In genomic region chr1:23576338-23577055, GRCh38 we compare ENCODE assay signal across 11 cellular contexts. TPM values are rescaled to one million over a fixed set of nuclear protein-coding genes. Genes with fewer than 3 reads are reported as not detected.
DNase-seq lines count a peak whose midpoint lies in the region; ATAC-seq and TF ChIP-seq lines count a peak whose summit lies in the region.
"Had no signal": no experiment of that assay in that cellular context is flagged by ENCODE, and none has a peak within 500 bp of the region (broad histone marks: within the 10 kb centered on the region; RNA-seq: fewer than 3 reads in every experiment).

No MANE protein-coding gene starts in this region.

- H3K4me3 ChIP-seq in cardiac muscle cell = peak overlapping the region; percentile 17
- peak overlapping the region; percentile 0 for H3K4me3 ChIP-seq in astrocyte of the spinal cord (ENCODE audit: low read depth, low read length)
- H3K4me3 ChIP-seq in muscle layer of duodenum (ENCODE audit: low read depth in 1 of 2, low read length in 2 of 2) = peak overlapping the region in 1 of 2 donors; percentile 4
- peak overlapping the region in 1 of 2 donors; percentile 85 for H3K4me3 ChIP-seq in aorta (ENCODE audit: low read length in 2 of 2)

- H3K36me3 ChIP-seq in cardiac muscle cell = no peaks in the 10 kb centered on the region
- H3K36me3 ChIP-seq in muscle layer of duodenum (ENCODE audit: control insufficient read depth in 1 of 2, insufficient read depth in 2 of 2, low read length in 2 of 2) = no peaks in the 10 kb centered on the region
- H3K36me3 ChIP-seq in aorta (ENCODE audit: control insufficient read depth in 1 of 2, insufficient read depth in 2 of 2, low read length in 1 of 2) = no peaks in the 10 kb centered on the region

- in situ Hi-C loops in astrocyte of the spinal cord (cut with HindIII; ENCODE audit: low sequenced_read_pairs) = no loop called here

- H3K4me1 ChIP-seq in cardiac muscle cell (ENCODE audit: low read depth) = peaks cover 49% of the 10 kb centered on the region
- H3K4me1 ChIP-seq in muscle layer of duodenum (ENCODE audit: control insufficient read depth in 1 of 2, insufficient read depth in 2 of 2, low read length in 2 of 2) = peaks cover 16 to 33% of the 10 kb centered on the region in 2 donors
- peaks cover 2 to 15% of the 10 kb centered on the region in 2 donors for H3K4me1 ChIP-seq in aorta (ENCODE audit: control insufficient read depth in 1 of 2, insufficient read depth in 2 of 2, low read length in 2 of 2)

- TF ChIP-seq CTCF in cardiac muscle cell (IDR thresholded peaks at IDR 0.05; ENCODE audit: low read depth, low read length) (no peak), astrocyte of the spinal cord (IDR thresholded peaks at IDR 0.05; ENCODE audit: low read depth, low read length) (no peak)

- DNase-seq in cardiac muscle cell (ENCODE audit: low read depth in 1 of 2, low spot score in 1 of 2) (no peak), left cardiac atrium (no peak), astrocyte of the spinal cord (ENCODE audit: low read depth, low spot score) (peak; percentile 26), aorta (no peak), NCI-H2196 treated with DMSO at 0.1 percent for 48 hours (lab: John Stamatoyannopoulos, UW; ENCODE audit: unreplicated experiment) (no peak), GM03348 (ENCODE audit: low spot score) (no peak), NCI-H1930 (lab: John Stamatoyannopoulos, UW) (no peak)
- DNase-seq: DMS79, erythroblast, KG1 had no signal

- H3K9me3 ChIP-seq in cardiac muscle cell (ENCODE audit: low read depth) (no peaks in the 10 kb centered on the region), muscle layer of duodenum (ENCODE audit: control insufficient read depth in 1 of 2, low read length in 2 of 2) (no peaks in the 10 kb centered on the region), aorta (ENCODE audit: control insufficient read depth, low read length) (no peaks in the 10 kb centered on the region)

- no peaks in the 10 kb centered on the region for H3K27me3 ChIP-seq in cardiac muscle cell
- no peaks in the 10 kb centered on the region for H3K27me3 ChIP-seq in muscle layer of duodenum (ENCODE audit: low read depth, low read length)
- no peaks in the 10 kb centered on the region for H3K27me3 ChIP-seq in aorta (ENCODE audit: control insufficient read depth in 1 of 2, insufficient read depth in 2 of 2, low read length in 1 of 2)

- intact Hi-C loops in left cardiac atrium (cut with DNase I) (loop anchor here in 1 of 2 donors (5.0 kb wide), 1 partner anchor 41 kb away; no protein-coding TSS in a partner anchor), aorta (cut with DNase I) (loop anchor here (1.0 to 5.0 kb wide), 3 partner anchors 14 to 56 kb away; partner anchors contain the start of gene ID3 (in 1 of the 2))

- no peak for ATAC-seq in left cardiac atrium
- peak; percentile 9 for ATAC-seq in aorta (ENCODE audit: low FRiP score)

- H3K27ac ChIP-seq in cardiac muscle cell (peak overlapping the region; percentile 98), muscle layer of duodenum (ENCODE audit: low read length) (peak overlapping the region; percentile 79), aorta (ENCODE audit: low read depth in 1 of 2, low read length in 2 of 2) (peak overlapping the region; percentile 95 to 100)

- 11 to 14% methylated on average over 7 of the region's 7 CpGs for WGBS in aorta, 2 donors

RNA-seq across cellular contexts. Expression of gene ID3, which starts 17.2 kb away (rescaled TPM):
- total RNA-seq in cardiac muscle cell (698 and 784 TPM in 2 replicates), left cardiac atrium (100 to 1,000 TPM; 119 to 172 TPM), aorta (100 to 1,000 TPM; 368 to 390 TPM)
- polyA plus RNA-seq in cardiac muscle cell (703 and 1,027 TPM in 2 replicates), aorta (100 to 1,000 TPM; 349 to 603 TPM)

RNA-seq across cellular contexts. Expression of gene E2F2, which starts 45.5 kb away (rescaled TPM):
- total RNA-seq in cardiac muscle cell (2.1 and 2.5 TPM in 2 replicates), left cardiac atrium (1 to 10 TPM in 1 of 2 donors, under 1 TPM in 1; 0.18 to 1.3 TPM), aorta (under 1 TPM; 0.42 to 0.96 TPM)
- polyA plus RNA-seq in cardiac muscle cell (2.2 and 2.7 TPM in 2 replicates), aorta (under 1 TPM in 1 of 2 donors, not detected in 1; 0.50 TPM)
